Comparison of ENCODE assay signal across 8 cellular contexts in genomic region chr17:63434951-63435571, GRCh38. TPM values are rescaled to one million over a fixed set of nuclear protein-coding genes. Genes with fewer than 3 reads are reported as not detected.
A peak's percentile ranks its signal among the peaks of the same experiment; 100 is the strongest.
DNase-seq lines count a peak whose midpoint lies in the region; ATAC-seq and TF ChIP-seq lines count a peak whose summit lies in the region.

No MANE protein-coding gene starts in this region.

- DNase-seq in DMS 273 (lab: John Stamatoyannopoulos, UW; ENCODE audit: unreplicated experiment) (peak; percentile 78), NCI-H1694 treated with DMSO at 0.1 percent for 48 hours (lab: John Stamatoyannopoulos, UW) (peak; percentile 15), anterior cingulate cortex (lab: John Stamatoyannopoulos, UW) (peak in 51 of 58 donors; percentile 12 to 88 (median 53)), right cardiac atrium (peak; percentile 78 to 87 (median 81)), stomach (peak; percentile 96), NCI-H2171 (lab: John Stamatoyannopoulos, UW) (no peak), nephron progenitor cell (no peak)

- peaks cover 34% of the 10 kb centered on the region for H3K4me1 ChIP-seq in right cardiac atrium (ENCODE audit: control insufficient read depth, insufficient read depth, low read length)
- peaks cover 73 to 92% (median 90%) of the 10 kb centered on the region in 4 donors for H3K4me1 ChIP-seq in stomach

- no peak for TF ChIP-seq POLR2A in stomach (IDR thresholded peaks at IDR 0.05)

- TF ChIP-seq CTCF in stomach (IDR thresholded peaks at IDR 0.05) (no peak), nephron progenitor cell (IDR thresholded peaks at IDR 0.05) (no peak)

- intact Hi-C loops in right cardiac atrium (cut with DNase I) (no loop called here), stomach (cut with DNase I; ENCODE audit: low total_unique reads) (no loop called here)

- H3K27ac ChIP-seq in right cardiac atrium (ENCODE audit: low read length) (peak overlapping the region; percentile 45), stomach (peak overlapping the region; percentile 62 to 89 (median 82))

- no peak overlapping the region for H3K27ac Mint-ChIP-seq in nephron progenitor cell

- H3K4me3 ChIP-seq in right cardiac atrium (ENCODE audit: low read length) (no peak overlapping the region), stomach (peak overlapping the region in 1 of 4 donors; percentile 5)

- peaks cover 38% of the 10 kb centered on the region for H3K4me1 Mint-ChIP-seq in nephron progenitor cell

- no peak for TF ChIP-seq EP300 in stomach (IDR thresholded peaks at IDR 0.05)

- H3K9me3 ChIP-seq in right cardiac atrium (ENCODE audit: control insufficient read depth, low read length) = no peaks in the 10 kb centered on the region
- no peaks in the 10 kb centered on the region for H3K9me3 ChIP-seq in stomach

- H3K4me3 Mint-ChIP-seq in nephron progenitor cell = no peak overlapping the region

- no peaks in the 10 kb centered on the region for H3K9me3 Mint-ChIP-seq in nephron progenitor cell

- 46% methylated on average over 25 of the region's 25 CpGs for WGBS in right cardiac atrium
- WGBS in stomach, 5 donors = 32 to 51% (median 36%) methylated on average over 14 to 25 of the region's 25 CpGs

- no peaks in the 10 kb centered on the region for H3K27me3 ChIP-seq in right cardiac atrium (ENCODE audit: control insufficient read depth, insufficient read depth)
- H3K27me3 ChIP-seq in stomach = no peaks in the 10 kb centered on the region

- H3K36me3 Mint-ChIP-seq in nephron progenitor cell (ENCODE audit: low read depth) = no peaks in the 10 kb centered on the region

- peak; percentile 15 to 48 for ATAC-seq in right cardiac atrium
- ATAC-seq in GM18909 (IDR thresholded peaks at IDR 0.05; ENCODE audit: poor library complexity, unreplicated experiment) = no peak

- H3K36me3 ChIP-seq in stomach = peaks cover 0 to 7% (median 2%) of the 10 kb centered on the region in 4 donors

- H3K27me3 Mint-ChIP-seq in nephron progenitor cell (ENCODE audit: low read depth, poor library complexity) = no peaks in the 10 kb centered on the region

RNA-seq across cellular contexts. Expression of gene CYB561, which starts 11.0 kb away (rescaled TPM):
- total RNA-seq in right cardiac atrium (10 to 100 TPM; 19.2 to 26.5 (median 24.0) TPM), stomach (100 to 1,000 TPM in 2 of 5 donors, 10 to 100 TPM in 3; 26.1 to 394 (median 97.1) TPM)
- polyA plus RNA-seq in right cardiac atrium (20.2 TPM), stomach (10 to 100 TPM; 10.8 to 27.4 (median 23.7) TPM)

RNA-seq across cellular contexts. Expression of gene ACE, which starts 41.8 kb away (rescaled TPM):
- 10 to 100 TPM in 1 of 4 donors, 1 to 10 TPM in 3; 4.0 to 10.1 (median 6.7) TPM for total RNA-seq in right cardiac atrium
- 5.1 TPM for polyA plus RNA-seq in right cardiac atrium
- 100 to 1,000 TPM in 1 of 5 donors, 10 to 100 TPM in 1, 1 to 10 TPM in 3; 3.6 to 232 (median 6.8) TPM for total RNA-seq in stomach
- 1 to 10 TPM; 1.3 to 2.7 (median 2.6) TPM for polyA plus RNA-seq in stomach

Comparison
In these comparisons a context has a peak if more than half of its experiments do, and no peak if none do; other contexts are left out.
1. DNase-seq: peak in DMS 273 (single experiment), NCI-H1694 treated with DMSO at 0.1 percent for 48 hours (single experiment), anterior cingulate cortex (51 of 58), right cardiac atrium (3 of 3) and stomach (single experiment); none in NCI-H2171 (single experiment) and nephron progenitor cell (single experiment).